In the genomic region with DNA sequence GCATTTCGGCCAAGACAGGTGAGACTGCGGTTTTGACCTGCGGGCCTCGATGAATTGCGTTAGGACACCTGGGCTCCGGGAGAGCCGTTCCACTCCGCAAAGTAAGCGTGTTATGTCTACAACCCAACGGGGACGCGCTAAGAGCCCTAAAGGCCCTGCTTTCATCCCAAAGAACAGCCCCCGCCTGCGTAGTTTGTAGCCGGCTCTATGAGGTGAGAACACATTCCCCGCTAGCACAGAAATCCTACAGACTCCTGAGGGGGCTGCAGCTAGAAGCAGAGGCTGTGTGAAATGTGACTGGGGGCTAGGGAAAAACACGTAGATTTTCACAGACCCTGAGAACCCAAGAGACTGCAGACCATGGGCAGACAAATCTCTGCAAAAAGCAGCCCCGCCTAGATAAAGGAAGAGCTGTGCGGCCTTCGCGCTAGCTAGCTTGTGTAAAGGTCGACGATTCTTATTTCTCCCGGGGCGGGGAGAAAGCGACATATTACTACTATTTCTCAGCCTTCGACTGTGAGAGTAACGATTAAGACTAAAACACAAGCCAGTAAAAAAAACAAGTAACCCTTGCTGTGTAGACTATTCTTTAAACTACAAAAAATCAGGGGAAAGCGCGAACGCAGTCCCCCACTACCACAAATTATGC, we compare ENCODE assay signal across 8 cellular contexts.
DNase-seq lines count a peak whose midpoint lies in the region; ATAC-seq and TF ChIP-seq lines count a peak whose summit lies in the region.
"Not testable (repeated sequence)": the region's sequence is repeated elsewhere in the genome, so short reads cannot be mapped to it uniquely, and the experiment has no call there.

No MANE protein-coding gene starts in this region.

- peak; percentile 60 for DNase-seq in MG63
- peak; percentile 12 for DNase-seq in activated T-helper 1 cell treated with anti-CD3 and anti-CD28 coated beads, Interleukin-12 subunit alpha, Interleukin-12 subunit beta, Interleukin-2, Interleukin-4 antibody, amounts not matched to agents 30 ng/mL and 10 ng/mL and 1 ng/mL, durations not matched to agents 14 hours and 24 hours and 36 hours (ENCODE audit: low spot score)
- DNase-seq in right cardiac atrium; stimulated activated effector memory CD8-positive, alpha-beta T cell treated with anti-CD3 and anti-CD28 coated beads, Interleukin-12 subunit alpha, Interleukin-12 subunit beta, amount 100 ng/mL, for 72 hours (ENCODE audit: low spot score in 2 of 2): not testable (repeated sequence)

- H3K4me3 ChIP-seq in HEK293 (ENCODE audit: low read depth, low read length); MG63; right cardiac atrium (ENCODE audit: low read length): not testable (repeated sequence)

- H3K36me3 Mint-ChIP-seq in activated T-helper 1 cell treated with anti-CD3 and anti-CD28 coated beads, Interleukin-12 subunit alpha, Interleukin-12 subunit beta, Interleukin-2, Interleukin-4 antibody, amounts not matched to agents 30 ng/mL and 10 ng/mL and 1 ng/mL, durations not matched to agents 14 hours and 24 hours and 36 hours (ENCODE audit: low read depth); stimulated activated effector memory CD8-positive, alpha-beta T cell treated with anti-CD3 and anti-CD28 coated beads, Interleukin-12 subunit alpha, Interleukin-12 subunit beta, amount 100 ng/mL, for 72 hours: not testable (repeated sequence)

- H3K27me3 ChIP-seq in MG63; right cardiac atrium (ENCODE audit: control insufficient read depth, insufficient read depth): not testable (repeated sequence)

- CTCF ChIA-PET in HEK293 (lab: Yijun Ruan, JAX): not testable (repeated sequence)

- POLR2A ChIA-PET in HEK293 (lab: Yijun Ruan, JAX): interaction anchor here (0.7 to 1.2 kb wide), 2 partner anchors 8 to 17 kb away, joined by 5 to 6 read pairs; no protein-coding TSS in a partner anchor

- 2% methylated on average over 7 of the region's 31 CpGs for WGBS in right cardiac atrium

- ATAC-seq in GM18498 (IDR thresholded peaks at IDR 0.05; ENCODE audit: unreplicated experiment): peak; percentile 96
- peak; percentile 98 for ATAC-seq in GM19395 (IDR thresholded peaks at IDR 0.05; ENCODE audit: unreplicated experiment)
- peak; percentile 95 for ATAC-seq in HG03103 (IDR thresholded peaks at IDR 0.05; ENCODE audit: low read depth, unreplicated experiment)
- peak; percentile 81 to 83 for ATAC-seq in right cardiac atrium
- ATAC-seq in stimulated activated effector memory CD8-positive, alpha-beta T cell treated with anti-CD3 and anti-CD28 coated beads, Interleukin-12 subunit alpha, Interleukin-12 subunit beta, amount 100 ng/mL, for 72 hours: peak; percentile 96

- H3K9me3 ChIP-seq in HEK293 (ENCODE audit: control insufficient read depth, insufficient read depth, low read depth, low read length); MG63; right cardiac atrium (ENCODE audit: control insufficient read depth, low read length): not testable (repeated sequence)

- peak overlapping the region; percentile 93 for H3K27ac Mint-ChIP-seq in activated T-helper 1 cell treated with anti-CD3 and anti-CD28 coated beads, Interleukin-12 subunit alpha, Interleukin-12 subunit beta, Interleukin-2, Interleukin-4 antibody, amounts not matched to agents 30 ng/mL and 10 ng/mL and 1 ng/mL, durations not matched to agents 14 hours and 24 hours and 36 hours
- peak overlapping the region; percentile 86 for H3K27ac Mint-ChIP-seq in stimulated activated effector memory CD8-positive, alpha-beta T cell treated with anti-CD3 and anti-CD28 coated beads, Interleukin-12 subunit alpha, Interleukin-12 subunit beta, amount 100 ng/mL, for 72 hours

- not testable (repeated sequence) for H3K4me1 ChIP-seq in HEK293 (ENCODE audit: control insufficient read depth, insufficient read depth, low read length); right cardiac atrium (ENCODE audit: control insufficient read depth, insufficient read depth, low read length)

- not testable (repeated sequence) for H3K36me3 ChIP-seq in HEK293 (ENCODE audit: control insufficient read depth in 2 of 2, insufficient read depth in 1 of 2, low read length in 2 of 2); MG63

- not testable (repeated sequence) for H3K4me1 Mint-ChIP-seq in activated T-helper 1 cell treated with anti-CD3 and anti-CD28 coated beads, Interleukin-12 subunit alpha, Interleukin-12 subunit beta, Interleukin-2, Interleukin-4 antibody, amounts not matched to agents 30 ng/mL and 10 ng/mL and 1 ng/mL, durations not matched to agents 14 hours and 24 hours and 36 hours (ENCODE audit: low read depth); stimulated activated effector memory CD8-positive, alpha-beta T cell treated with anti-CD3 and anti-CD28 coated beads, Interleukin-12 subunit alpha, Interleukin-12 subunit beta, amount 100 ng/mL, for 72 hours

- H3K9me3 Mint-ChIP-seq in activated T-helper 1 cell treated with anti-CD3 and anti-CD28 coated beads, Interleukin-12 subunit alpha, Interleukin-12 subunit beta, Interleukin-2, Interleukin-4 antibody, amounts not matched to agents 30 ng/mL and 10 ng/mL and 1 ng/mL, durations not matched to agents 14 hours and 24 hours and 36 hours; stimulated activated effector memory CD8-positive, alpha-beta T cell treated with anti-CD3 and anti-CD28 coated beads, Interleukin-12 subunit alpha, Interleukin-12 subunit beta, amount 100 ng/mL, for 72 hours: not testable (repeated sequence)

- not testable (repeated sequence) for TF ChIP-seq CTCF in HEK293 (tag by site-specific recombination; IDR thresholded peaks at IDR 0.05)

- peaks cover 15% of the 10 kb centered on the region for H3K27me3 Mint-ChIP-seq in activated T-helper 1 cell treated with anti-CD3 and anti-CD28 coated beads, Interleukin-12 subunit alpha, Interleukin-12 subunit beta, Interleukin-2, Interleukin-4 antibody, amounts not matched to agents 30 ng/mL and 10 ng/mL and 1 ng/mL, durations not matched to agents 14 hours and 24 hours and 36 hours (ENCODE audit: insufficient read depth)

- not testable (repeated sequence) for H3K4me3 Mint-ChIP-seq in activated T-helper 1 cell treated with anti-CD3 and anti-CD28 coated beads, Interleukin-12 subunit alpha, Interleukin-12 subunit beta, Interleukin-2, Interleukin-4 antibody, amounts not matched to agents 30 ng/mL and 10 ng/mL and 1 ng/mL, durations not matched to agents 14 hours and 24 hours and 36 hours; stimulated activated effector memory CD8-positive, alpha-beta T cell treated with anti-CD3 and anti-CD28 coated beads, Interleukin-12 subunit alpha, Interleukin-12 subunit beta, amount 100 ng/mL, for 72 hours

- not testable (repeated sequence) for H3K27ac ChIP-seq in HEK293 (ENCODE audit: extremely low read depth, low read depth, low read length); right cardiac atrium (ENCODE audit: low read length)

- intact Hi-C loops in activated T-helper 1 cell treated with anti-CD3 and anti-CD28 coated beads, Interleukin-12 subunit alpha, Interleukin-12 subunit beta, Interleukin-2, Interleukin-4 antibody, amounts not matched to agents 30 ng/mL and 10 ng/mL and 1 ng/mL, durations not matched to agents 14 hours and 24 hours and 36 hours (cut with micrococcal nuclease); right cardiac atrium (cut with DNase I): not testable (repeated sequence)

TF ChIP-seq in HEK293, 187 proteins besides CTCF, POLR2A, EP300 and RAD21:
- TF ChIP-seq, protein P1, sequence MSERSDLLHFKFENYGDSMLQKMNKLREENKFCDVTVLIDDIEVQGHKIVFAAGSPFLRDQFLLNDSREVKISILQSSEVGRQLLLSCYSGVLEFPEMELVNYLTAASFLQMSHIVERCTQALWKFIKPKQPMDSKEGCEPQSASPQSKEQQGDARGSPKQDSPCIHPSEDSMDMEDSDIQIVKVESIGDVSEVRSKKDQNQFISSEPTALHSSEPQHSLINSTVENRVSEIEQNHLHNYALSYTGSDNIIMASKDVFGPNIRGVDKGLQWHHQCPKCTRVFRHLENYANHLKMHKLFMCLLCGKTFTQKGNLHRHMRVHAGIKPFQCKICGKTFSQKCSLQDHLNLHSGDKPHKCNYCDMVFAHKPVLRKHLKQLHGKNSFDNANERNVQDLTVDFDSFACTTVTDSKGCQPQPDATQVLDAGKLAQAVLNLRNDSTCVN (tag by site-specific recombination; optimal IDR thresholded peaks at IDR 0.05): peak; percentile 14
TF ChIP-seq in HEK293: peak in this region for 1; not testable (repeated sequence) for 186.
